In genomic region chr21:18368193-18368592, GRCh38 we compare ENCODE assay signal across 21 cellular contexts. TPM values are rescaled to one million over a fixed set of nuclear protein-coding genes. Genes with fewer than 3 reads are reported as not detected.
"Had no signal": no experiment of that assay in that cellular context is flagged by ENCODE, and none has a peak within 500 bp of the region (broad histone marks: within the 10 kb centered on the region; RNA-seq: fewer than 3 reads in every experiment).

No MANE protein-coding gene starts in this region.

- H3K4me1 ChIP-seq: right lobe of liver, testis, upper lobe of left lung had no signal

- H3K4me3 ChIP-seq: hepatocyte, ovary, right lobe of liver, spleen, testis, upper lobe of left lung had no signal

- H2AFZ ChIP-seq: hepatocyte had no signal

- H3K79me2 ChIP-seq: hepatocyte had no signal

- H3K4me2 ChIP-seq: hepatocyte had no signal

- H3K27ac ChIP-seq: hepatocyte, ovary, right lobe of liver, spleen, testis, upper lobe of left lung had no signal

- H3K27me3 ChIP-seq: hepatocyte, ovary, right lobe of liver, spleen, testis, upper lobe of left lung had no signal

- H3K36me3 ChIP-seq: ovary, right lobe of liver, spleen, upper lobe of left lung had no signal

- H3K9me3 ChIP-seq: ovary, right lobe of liver, spleen, testis, upper lobe of left lung had no signal

- ATAC-seq: activated naive CD4-positive, alpha-beta T cell treated with anti-CD3 and anti-CD28 coated beads, Interleukin-2, amount 50 U/mL, for 72 hours; esophagus mucosa; left lobe of liver; right lobe of liver; stimulated activated naive CD8-positive, alpha-beta T cell treated with anti-CD3 and anti-CD28 coated beads, Interleukin-15, amount 100 ng/mL, for 72 hours had no signal

- DNase-seq: activated CD4-positive, alpha-beta memory T cell treated with anti-CD3 and anti-CD28 coated beads, Interleukin-2, amount 10 ng/mL, durations not matched to agents 7 days and 5 days; activated CD4-positive, alpha-beta T cell treated with anti-CD3 and anti-CD28 coated beads for 4 hours; activated effector memory CD4-positive, alpha-beta T cell treated with anti-CD3 and anti-CD28 coated beads, Interleukin-2, amount 50 U/mL, for 16 hours; activated T-cell treated with anti-CD3 and anti-CD28 coated beads, Interleukin-2, amount 50 U/mL, for 48 hours; amniotic stem cell; islet precursor cell; mammary epithelial cell; naive B cell; ovary; right lobe of liver; spleen; stimulated activated naive CD8-positive, alpha-beta T cell treated with anti-CD3 and anti-CD28 coated beads, Interleukin-15, amount 100 ng/mL, for 72 hours; testis; upper lobe of left lung had no signal

RNA-seq across cellular contexts. Expression of gene TMPRSS15, which starts 35.4 kb away (rescaled TPM):
- total RNA-seq: activated CD4-positive, alpha-beta memory T cell treated with anti-CD3 and anti-CD28 coated beads, Interleukin-2, amount 10 ng/mL, durations not matched to agents 7 days and 5 days; activated naive CD4-positive, alpha-beta T cell treated with anti-CD3 and anti-CD28 coated beads, Interleukin-2, amount 50 U/mL, for 72 hours; cardiac septum; esophagus mucosa; glomerular endothelial cell; left lobe of liver; mammary epithelial cell; ovary; pulmonary artery endothelial cell; right lobe of liver; spleen; upper lobe of left lung had no signal
- polyA plus RNA-seq: hepatocyte, mammary epithelial cell, spleen had no signal
